26 cellular contexts compared by ENCODE assay signal in genomic region chr1:219492676-219493075, GRCh38.
"Had no signal": no experiment of that assay in that cellular context is flagged by ENCODE, and none has a peak within 500 bp of the region (broad histone marks: within the 10 kb centered on the region; RNA-seq: fewer than 3 reads in every experiment).

No MANE protein-coding gene starts in this region.

- H3K4me1 Mint-ChIP-seq: memory B cell, naive B cell had no signal

- H3K4me2 ChIP-seq: hepatocyte had no signal

- H2AFZ ChIP-seq: hepatocyte had no signal

- H3K27me3 ChIP-seq: dorsolateral prefrontal cortex, hepatocyte, neutrophil, ovary, right atrium auricular region, sigmoid colon, tibial artery, upper lobe of right lung, vagina had no signal

- DNase-seq: cortex of kidney; dorsolateral prefrontal cortex; effector CD8-positive, alpha-beta T cell; foreskin melanocyte; head of caudate nucleus; kidney; left cardiac atrium; left ventricle myocardium inferior; lower lobe of right lung; midbrain; naive B cell; nephron progenitor cell; ovary; sigmoid colon; stimulated activated CD4-positive, alpha-beta T cell treated with anti-CD3 and anti-CD28 coated beads, Interleukin-12 subunit alpha, Interleukin-12 subunit beta, amount 100 ng/mL, for 4 hours; stimulated activated CD4-positive, alpha-beta T cell treated with anti-CD3 and anti-CD28 coated beads, Interleukin-2, amount 100 ng/mL, for 48 hours; stimulated activated naive CD8-positive, alpha-beta T cell treated with anti-CD3 and anti-CD28 coated beads, Interleukin-15, Interleukin-2, amounts not matched to agents 100 U/mL and 50 U/mL, for 24 hours; tibial artery; upper lobe of right lung had no signal

- H3K4me3 Mint-ChIP-seq: memory B cell, naive B cell, nephron progenitor cell had no signal

- H3K27ac ChIP-seq: dorsolateral prefrontal cortex, hepatocyte, left ventricle myocardium inferior, lower lobe of right lung, neutrophil, ovary, right atrium auricular region, sigmoid colon, skin epidermis, tibial artery, upper lobe of right lung, vagina had no signal

- H3K27ac Mint-ChIP-seq: memory B cell, naive B cell, nephron progenitor cell had no signal

- ATAC-seq: esophagus mucosa; left cardiac atrium; lower lobe of right lung; stimulated activated naive CD8-positive, alpha-beta T cell treated with anti-CD3 and anti-CD28 coated beads, Interleukin-15, Interleukin-2, amounts not matched to agents 100 U/mL and 50 U/mL, for 24 hours; upper lobe of right lung had no signal

- H3K27me3 Mint-ChIP-seq: memory B cell, naive B cell had no signal

- H3K36me3 ChIP-seq: left ventricle myocardium inferior, lower lobe of right lung, neutrophil, ovary, right atrium auricular region, sigmoid colon, tibial artery, upper lobe of right lung, vagina had no signal

- H3K9me3 ChIP-seq: left ventricle myocardium inferior, lower lobe of right lung, neutrophil, ovary, right atrium auricular region, sigmoid colon, tibial artery, upper lobe of right lung, vagina had no signal

- H3K4me3 ChIP-seq: dorsolateral prefrontal cortex, hepatocyte, left ventricle myocardium inferior, lower lobe of right lung, ovary, right atrium auricular region, sigmoid colon, skin epidermis, tibial artery, upper lobe of right lung, vagina had no signal

- H3K9me3 Mint-ChIP-seq: memory B cell, nephron progenitor cell had no signal

- H3K36me3 Mint-ChIP-seq: memory B cell, naive B cell had no signal

- H3K79me2 ChIP-seq: hepatocyte had no signal

- H3K4me1 ChIP-seq: left ventricle myocardium inferior, lower lobe of right lung, right atrium auricular region, sigmoid colon, tibial artery, upper lobe of right lung, vagina had no signal
